ENCODE assay signal across 33 cellular contexts in genomic region chr16:55988013-55988412, GRCh38.
DNase-seq lines count a peak whose midpoint lies in the region; ATAC-seq, FAIRE-seq and TF ChIP-seq lines count a peak whose summit lies in the region.
"Had no signal": no experiment of that assay in that cellular context is flagged by ENCODE, and none has a peak within 500 bp of the region (broad histone marks: within the 10 kb centered on the region; RNA-seq: fewer than 3 reads in every experiment).

No MANE protein-coding gene starts in this region.

- H3K36me3 ChIP-seq in HepG2 (replicated peaks in 1 of 2; ENCODE audit: control insufficient read depth in 1 of 2, insufficient read depth in 2 of 2, low read length in 2 of 2) (no peaks in the 10 kb centered on the region), right lobe of liver (no peaks in the 10 kb centered on the region), HEK293 (ENCODE audit: control insufficient read depth in 2 of 2, insufficient read depth in 1 of 2, low read length in 2 of 2) (no peaks in the 10 kb centered on the region), K562 (ENCODE audit: control insufficient read depth, insufficient read depth, low read length) (no peaks in the 10 kb centered on the region), upper lobe of left lung (no peaks in the 10 kb centered on the region)
- H3K36me3 ChIP-seq: BE2C; BLaER1; BLaER1 treated with 17β-estradiol and CSF1 and Interleukin-3, amounts not matched to agents 10 nM and 100 nM had no signal

- H3K79me2 ChIP-seq in HepG2 (ENCODE audit: insufficient read depth, low read length) (no peaks in the 10 kb centered on the region), K562 (ENCODE audit: control insufficient read depth, insufficient read depth, low read length) (no peaks in the 10 kb centered on the region)

- intact Hi-C loops in HepG2 (cut with micrococcal nuclease; ENCODE audit: unreplicated experiment) (no loop called here), right lobe of liver (cut with DNase I) (no loop called here), K562 (cut with micrococcal nuclease) (no loop called here)

- DNase-seq in HepG2 (ENCODE audit: low spot score) (no peak), right lobe of liver (no peak), K562 (ENCODE audit: extremely low read depth in 1 of 4, low spot score in 3 of 4) (no peak), upper lobe of left lung (no peak), dermis blood vessel endothelial cell (no peak)
- DNase-seq: 8988T; ACHN; AML-193; BE2C; C1 segment of cervical spinal cord; Caco-2; Calu3; CD4-positive, alpha-beta memory T cell; CD4-positive, alpha-beta T cell; CD4-positive, CD25-positive, alpha-beta regulatory T cell; CD8-positive, alpha-beta memory T cell; CD8-positive, alpha-beta T cell; COR-L47; DMS 273 treated with DMSO at 0.1 percent for 48 hours; DMS153; DMS53; DMS79; DMS79 treated with DMSO at 0.1 percent for 48 hours; DND-41; EL had no signal

- TF ChIP-seq RAD21 in HepG2 (CRISPR knock-in tag; IDR thresholded peaks at IDR 0.05) = no peak
- TF ChIP-seq RAD21 in K562 (CRISPR knock-in tag; conservative IDR thresholded peaks at IDR 0.05 in 1 of 2, IDR thresholded peaks at IDR 0.05 in 1 of 2) = no peak

- POLR2A ChIA-PET in HepG2 (lab: Yijun Ruan, JAX) (no interaction called here), HEK293 (lab: Yijun Ruan, JAX) (no interaction called here), K562 (lab: Yijun Ruan, JAX) (no interaction called here)

- no peaks in the 10 kb centered on the region for H3K4me1 ChIP-seq in HepG2 (ENCODE audit: insufficient read depth, low read length)
- H3K4me1 ChIP-seq in right lobe of liver = no peaks in the 10 kb centered on the region
- no peaks in the 10 kb centered on the region for H3K4me1 ChIP-seq in HEK293 (ENCODE audit: control insufficient read depth, insufficient read depth, low read length)
- H3K4me1 ChIP-seq in K562 (replicated peaks in 1 of 2; ENCODE audit: control insufficient read depth in 2 of 2, insufficient read depth in 2 of 2, low read length in 2 of 2) = no peaks in the 10 kb centered on the region; a peak in 1 of 5 replicates
- H3K4me1 ChIP-seq in upper lobe of left lung = no peaks in the 10 kb centered on the region
- H3K4me1 ChIP-seq: A549; BLaER1; BLaER1 treated with 17β-estradiol and CSF1 and Interleukin-3, amounts not matched to agents 10 nM and 100 nM; Caco-2 had no signal

- WGBS in HepG2 (ENCODE audit: low lambda C conversion rate) = 3% methylated on average over 1 of the region's 1 CpG
- WGBS in right lobe of liver (ENCODE audit: insufficient coverage, low coverage, low lambda C conversion rate, missing lambda C conversion rate) = 57% methylated on average over 1 of the region's 1 CpG
- WGBS in K562 (ENCODE audit: insufficient coverage, low coverage, missing lambda C conversion rate) = 12% methylated on average over 1 of the region's 1 CpG
- WGBS in upper lobe of left lung, 2 donors = 91 to 97% methylated on average over 1 of the region's 1 CpG

- H2AFZ ChIP-seq in HepG2 (ENCODE audit: low read length) (no peak overlapping the region), K562 (ENCODE audit: low read depth, low read length) (no peak overlapping the region)

- no peak for ATAC-seq in HepG2
- no peak for ATAC-seq in right lobe of liver
- ATAC-seq in K562 = no peak
- no peak for ATAC-seq in upper lobe of left lung (ENCODE audit: low FRiP score in 2 of 2)
- ATAC-seq: A549; CD8-positive, alpha-beta T cell had no signal

- H3K27ac ChIP-seq in HepG2 (ENCODE audit: extremely low read length, insufficient read depth, low read length) (no peak overlapping the region), right lobe of liver (no peak overlapping the region), HEK293 (ENCODE audit: extremely low read depth, low read depth, low read length) (no peak overlapping the region), K562 (ENCODE audit: extremely low read depth, low read depth, low read length) (no peak overlapping the region), upper lobe of left lung (no peak overlapping the region)
- H3K27ac ChIP-seq: 22Rv1; A549; BLaER1; BLaER1 treated with 17β-estradiol and CSF1 and Interleukin-3, amounts not matched to agents 10 nM and 100 nM; C4-2B had no signal

- in situ Hi-C loops in HepG2 (cut with HindIII; ENCODE audit: extremely low pct_ligation_motif_present, low pct_unique_long_range_greater_than_20kb) (no loop called here), K562 (cut with MboI) (no loop called here)

- H4K20me1 ChIP-seq in HepG2 (ENCODE audit: insufficient read depth, low read length) = no peaks in the 10 kb centered on the region
- H4K20me1 ChIP-seq in K562 (replicated peaks; ENCODE audit: control insufficient read depth, insufficient read depth, low read length) = no peaks in the 10 kb centered on the region
- H4K20me1 ChIP-seq: BLaER1; BLaER1 treated with 17β-estradiol and CSF1 and Interleukin-3, amounts not matched to agents 10 nM and 100 nM had no signal

- no peak overlapping the region for H3K9ac ChIP-seq in HepG2 (ENCODE audit: insufficient read depth, low read depth, low read length)
- no peak overlapping the region for H3K9ac ChIP-seq in K562 (ENCODE audit: insufficient read depth in 1 of 2, low read depth in 2 of 2, low read length in 2 of 2)
- H3K9ac ChIP-seq: BLaER1; BLaER1 treated with 17β-estradiol and CSF1 and Interleukin-3, amounts not matched to agents 10 nM and 100 nM had no signal

- H3K9me1 ChIP-seq in K562 (ENCODE audit: control insufficient read depth, insufficient read depth, low read length) = no peaks in the 10 kb centered on the region

- BruUV-seq in HepG2 (replicated peaks; lab: Mats Ljungman, UMichigan) (no TSS peak), K562 (replicated peaks; lab: Mats Ljungman, UMichigan) (no TSS peak)

- FAIRE-seq in HepG2 (lab: Jason Lieb, UNC) = no peak
- no peak for FAIRE-seq in K562 (lab: Jason Lieb, UNC)
- FAIRE-seq: A204.1, A549, D721Med had no signal

- H3K4me3 ChIP-seq in HepG2 (replicated peaks in 1 of 3; ENCODE audit: insufficient read depth in 1 of 3, low read depth in 2 of 3, low read length in 3 of 3) (no peak overlapping the region), right lobe of liver (no peak overlapping the region), HEK293 (ENCODE audit: low read depth, low read length) (no peak overlapping the region), K562 (no peak overlapping the region), upper lobe of left lung (no peak overlapping the region)
- H3K4me3 ChIP-seq: A549; BLaER1; BLaER1 treated with 17β-estradiol and CSF1 and Interleukin-3, amounts not matched to agents 10 nM and 100 nM had no signal

- TF ChIP-seq EP300 in HepG2 (IDR thresholded peaks at IDR 0.05; ENCODE audit: low read depth in 2 of 2, low read length in 2 of 2) = no peak
- no peak for TF ChIP-seq EP300 in HepG2 (CRISPR knock-in tag; IDR thresholded peaks at IDR 0.05; ENCODE audit: borderline replicate concordance)
- TF ChIP-seq EP300 in K562 (IDR thresholded peaks at IDR 0.05; ENCODE audit: low read length) = no peak
- no peak for TF ChIP-seq EP300 in upper lobe of left lung (IDR thresholded peaks at IDR 0.05)

- no peak overlapping the region for H3K4me2 ChIP-seq in HepG2 (ENCODE audit: low read depth, low read length)
- no peak overlapping the region for H3K4me2 ChIP-seq in K562 (ENCODE audit: insufficient read depth, low read length)
- H3K4me2 ChIP-seq: A549; BLaER1; BLaER1 treated with 17β-estradiol and CSF1 and Interleukin-3, amounts not matched to agents 10 nM and 100 nM had no signal

- no peaks in the 10 kb centered on the region for H3K9me3 ChIP-seq in HepG2 (ENCODE audit: low read length)
- H3K9me3 ChIP-seq in right lobe of liver = no peaks in the 10 kb centered on the region
- no peaks in the 10 kb centered on the region for H3K9me3 ChIP-seq in HEK293 (ENCODE audit: control insufficient read depth, insufficient read depth, low read depth, low read length)
- H3K9me3 ChIP-seq in K562 (replicated peaks; ENCODE audit: control insufficient read depth, insufficient read depth, low read depth, low read length) = no peaks in the 10 kb centered on the region
- H3K9me3 ChIP-seq in upper lobe of left lung = no peaks in the 10 kb centered on the region
- H3K9me3 ChIP-seq: A549, BE2C had no signal

- TF ChIP-seq POLR2A in HepG2 (IDR thresholded peaks at IDR 0.05; ENCODE audit: insufficient read depth in 1 of 2, low read depth in 2 of 2, low read length in 2 of 2) (no peak), right lobe of liver (IDR thresholded peaks at IDR 0.05) (no peak), K562 (conservative IDR thresholded peaks at IDR 0.05) (no peak), upper lobe of left lung (IDR thresholded peaks at IDR 0.05) (no peak)

- TF ChIP-seq CTCF in HepG2 (CRISPR knock-in tag; IDR thresholded peaks at IDR 0.05) (no peak), right lobe of liver (IDR thresholded peaks at IDR 0.05) (no peak), HEK293 (tag by site-specific recombination; IDR thresholded peaks at IDR 0.05) (no peak), K562 (IDR thresholded peaks at IDR 0.05 in 2 of 3, conservative IDR thresholded peaks at IDR 0.05 in 1 of 3; ENCODE audit: insufficient read depth in 2 of 3, low read depth in 1 of 3, low read length in 3 of 3) (no peak), upper lobe of left lung (IDR thresholded peaks at IDR 0.05) (no peak)

- CTCF ChIA-PET in HepG2 (lab: Yijun Ruan, JAX; ENCODE audit: low intra/inter-chr PET ratio, low total read pairs) (no interaction called here), HEK293 (lab: Yijun Ruan, JAX) (interaction anchor here (0.7 to 0.9 kb wide), 3 partner anchors 10 to 552 kb away, joined by 3 read pairs; no protein-coding TSS in a partner anchor), K562 (lab: Yijun Ruan, JAX; ENCODE audit: low intra/inter-chr PET ratio) (no interaction called here)

- H3K27me3 ChIP-seq in HepG2 (ENCODE audit: control insufficient read depth in 1 of 2, insufficient read depth in 2 of 2, low read length in 2 of 2) (no peaks in the 10 kb centered on the region), right lobe of liver (no peaks in the 10 kb centered on the region), K562 (ENCODE audit: control insufficient read depth in 2 of 2, insufficient read depth in 2 of 2, low read length in 2 of 2) (no peaks in the 10 kb centered on the region), upper lobe of left lung (no peaks in the 10 kb centered on the region)
- H3K27me3 ChIP-seq: BE2C; BLaER1; BLaER1 treated with 17β-estradiol and CSF1 and Interleukin-3, amounts not matched to agents 10 nM and 100 nM had no signal

TF ChIP-seq in HepG2, 621 proteins besides CTCF, POLR2A, EP300 and RAD21 (continues in another document):
- peak; percentile 96 for TF ChIP-seq ATF7 (IDR thresholded peaks at IDR 0.05)
- no peak for TF ChIP-seq ATF7 (CRISPR knock-in tag; IDR thresholded peaks at IDR 0.05)
- no peak for TF ChIP-seq NCOA1 (CRISPR knock-in tag; IDR thresholded peaks at IDR 0.05)

TF ChIP-seq in HEK293, 187 proteins besides CTCF, POLR2A, EP300 and RAD21 (continues in another document):
- no peak for TF ChIP-seq ZNF214 (tag by site-specific recombination; IDR thresholded peaks at IDR 0.05; ENCODE audit: borderline replicate concordance)
